Comparison of ENCODE assay signal across 8 cellular contexts in genomic region chr9:133406480-133407307, GRCh38. TPM values are rescaled to one million over a fixed set of nuclear protein-coding genes. Genes with fewer than 3 reads are reported as not detected.
DNase-seq lines count a peak whose midpoint lies in the region; ATAC-seq and TF ChIP-seq lines count a peak whose summit lies in the region.

No MANE protein-coding gene starts in this region.

- intact Hi-C loops in lower lobe of right lung (cut with DNase I), result no loop called here

- peak; percentile 67 for ATAC-seq in HG03097 (IDR thresholded peaks at IDR 0.05; ENCODE audit: low FRiP score, unreplicated experiment)
- peak; percentile 87 to 90 for ATAC-seq in lower lobe of right lung
- ATAC-seq in GM21447 (IDR thresholded peaks at IDR 0.05; ENCODE audit: unreplicated experiment), result no peak

- H3K36me3 ChIP-seq in lower lobe of right lung, result peaks cover 73% of the 10 kb centered on the region

- H3K4me3 ChIP-seq in coronary artery (no peak overlapping the region), lower lobe of right lung (no peak overlapping the region)

- DNase-seq in Daoy (ENCODE audit: low read depth) (peak; percentile 86), NCI-H748 treated with DMSO at 0.1 percent for 48 hours (lab: John Stamatoyannopoulos, UW) (peak; percentile 51), coronary artery (ENCODE audit: low spot score) (peak; percentile 79), lower lobe of right lung (peak; percentile 85)
- peak; percentile 86 to 89 for DNase-seq in activated CD4-positive, alpha-beta T cell treated with anti-CD3 and anti-CD28 coated beads, Interleukin-2, amount 50 U/mL, for 48 hours
- DNase-seq in stimulated activated CD4-positive, alpha-beta T cell treated with anti-CD3 and anti-CD28 coated beads, TNF-alpha, amount 100 ng/mL, for 48 hours (ENCODE audit: low read depth in 3 of 3), result peak; percentile 66 to 79 (median 76)

- H3K27ac ChIP-seq in coronary artery (no peak overlapping the region), lower lobe of right lung (no peak overlapping the region)

- TF ChIP-seq CTCF in coronary artery (IDR thresholded peaks at IDR 0.05) (peak; percentile 79), lower lobe of right lung (IDR thresholded peaks at IDR 0.05) (peak; percentile 93)

- no peaks in the 10 kb centered on the region for H3K9me3 ChIP-seq in lower lobe of right lung

- H3K4me1 ChIP-seq in lower lobe of right lung, result no peaks in the 10 kb centered on the region

- H3K27me3 ChIP-seq in lower lobe of right lung (ENCODE audit: low read depth), result no peaks in the 10 kb centered on the region

RNA-seq across cellular contexts. Expression of gene REXO4, which starts 11.1 kb away (rescaled TPM):
- total RNA-seq in Daoy (2014; rRNA removed; shearing (Covaris generic)), result 30.4 and 32.8 TPM in 2 replicates
- total RNA-seq in lower lobe of right lung, result 20.9 TPM

RNA-seq across cellular contexts. Expression of gene ADAMTS13, which starts 15.5 kb away (rescaled TPM):
- 0.27 and 1.3 TPM in 2 replicates for total RNA-seq in Daoy (2014; rRNA removed; shearing (Covaris generic))
- total RNA-seq in lower lobe of right lung, result 1.9 TPM

RNA-seq across cellular contexts. Expression of gene STKLD1, which starts 30.5 kb away (rescaled TPM):
- 0.17 and 1.6 TPM in 2 replicates for total RNA-seq in Daoy (2014; rRNA removed; shearing (Covaris generic))
- total RNA-seq in lower lobe of right lung, result 1.6 TPM

RNA-seq across cellular contexts. Expression of gene SURF4, which starts 30.8 kb away (rescaled TPM):
- 477 and 493 TPM in 2 replicates for total RNA-seq in Daoy (2014; rRNA removed; shearing (Covaris generic))
- 126 TPM for total RNA-seq in lower lobe of right lung

RNA-seq across cellular contexts. Expression of gene SURF2, which starts 50.3 kb away (rescaled TPM):
- 56.2 and 82.3 TPM in 2 replicates for total RNA-seq in Daoy (2014; rRNA removed; shearing (Covaris generic))
- total RNA-seq in lower lobe of right lung, result 15.2 TPM
